In the genomic region with DNA sequence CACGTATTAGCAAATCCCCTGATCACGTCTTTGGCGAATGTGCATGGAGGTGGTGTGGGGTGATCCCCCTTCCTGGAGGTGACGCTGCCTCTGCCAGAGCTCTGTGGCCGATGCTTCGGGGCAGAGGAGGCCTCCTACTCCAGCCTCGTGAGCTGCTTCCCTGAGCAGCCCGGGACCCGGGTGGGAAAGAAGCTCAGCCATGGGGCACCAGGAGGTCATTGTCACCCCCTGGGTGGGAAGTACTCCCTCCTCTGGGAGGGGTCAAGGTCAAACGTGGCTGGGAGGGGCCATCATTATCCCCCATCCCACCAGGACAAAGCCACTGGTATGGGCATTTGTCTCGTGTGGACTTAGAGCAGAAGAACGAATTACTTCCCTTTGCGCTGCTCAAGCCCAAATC, we compare ENCODE assay signal across 23 cellular contexts.
"Had no signal": no experiment of that assay in that cellular context is flagged by ENCODE, and none has a peak within 500 bp of the region (broad histone marks: within the 10 kb centered on the region; RNA-seq: fewer than 3 reads in every experiment).

No MANE protein-coding gene starts in this region.

- H3K9me3 Mint-ChIP-seq: activated T-cell treated with anti-CD3 and anti-CD28 coated beads, Interleukin-2, amount 50 U/mL, for 4 hours; activated T-helper 2 cell treated with anti-CD3 and anti-CD28 coated beads, Interferon-gamma antibody, Interleukin-2, Interleukin-4, amounts not matched to agents 10 μg/mL and 5 μg/mL and 100 μg/mL, durations not matched to agents 14 hours and 24 hours and 36 hours; endodermal cell; nephron; stimulated activated memory B cell treated with anti-CD40 and anti-IgM and Interleukin-4, amounts not matched to agents 10 μg/mL and 1 μg/mL and 100 μg/mL, for 72 hours had no signal

- H3K4me3 Mint-ChIP-seq: activated CD4-positive, alpha-beta T cell treated with anti-CD3 and anti-CD28 coated beads for 36 hours; activated naive CD8-positive, alpha-beta T cell; activated T-cell treated with anti-CD3 and anti-CD28 coated beads, Interleukin-2, amount 50 U/mL, for 4 hours; endodermal cell; nephron; stimulated activated memory B cell treated with anti-CD40 and anti-IgM and Interleukin-4, amounts not matched to agents 10 μg/mL and 1 μg/mL and 100 μg/mL, for 72 hours had no signal

- H3K27me3 Mint-ChIP-seq: activated CD4-positive, alpha-beta T cell treated with anti-CD3 and anti-CD28 coated beads for 36 hours; activated naive CD8-positive, alpha-beta T cell; progenitor cell of endocrine pancreas; stimulated activated memory B cell treated with anti-CD40 and anti-IgM and Interleukin-4, amounts not matched to agents 10 μg/mL and 1 μg/mL and 100 μg/mL, for 72 hours had no signal

- DNase-seq: activated CD4-positive, alpha-beta T cell treated with anti-CD3 and anti-CD28 coated beads for 36 hours; activated CD4-positive, CD25-positive, alpha-beta regulatory T cell; activated CD8-positive, alpha-beta memory T cell treated with anti-CD3 and anti-CD28 coated beads for 24 hours; activated T-cell treated with anti-CD3 and anti-CD28 coated beads, Interleukin-2, amount 50 U/mL, for 4 hours; aorta; brain microvascular endothelial cell; endodermal cell; foreskin fibroblast; hippocampal formation; left colon; mammary epithelial cell; ovary; right lobe of liver; stimulated activated CD4-positive, alpha-beta T cell treated with anti-CD3 and anti-CD28 coated beads, Interleukin-12 subunit alpha, Interleukin-12 subunit beta, amount 100 ng/mL, for 4 hours; stimulated activated CD4-positive, alpha-beta T cell treated with anti-CD3 and anti-CD28 coated beads, Interleukin-4, amount 100 ng/mL, for 24 hours; testis; transverse colon had no signal

- H3K9me3 ChIP-seq: ovary, right lobe of liver, testis, transverse colon had no signal

- H3K4me1 ChIP-seq: right lobe of liver had no signal

- H3K27me3 ChIP-seq: ovary, right lobe of liver, testis, transverse colon had no signal

- ATAC-seq: activated CD4-positive, alpha-beta T cell treated with anti-CD3 and anti-CD28 coated beads for 36 hours; activated T-cell treated with anti-CD3 and anti-CD28 coated beads, Interleukin-2, amount 50 U/mL, for 4 hours; esophagus mucosa; left colon; right lobe of liver had no signal

- H3K27ac Mint-ChIP-seq: activated CD4-positive, alpha-beta T cell treated with anti-CD3 and anti-CD28 coated beads for 36 hours; endodermal cell; progenitor cell of endocrine pancreas; stimulated activated memory B cell treated with anti-CD40 and anti-IgM and Interleukin-4, amounts not matched to agents 10 μg/mL and 1 μg/mL and 100 μg/mL, for 72 hours had no signal

- H3K27ac ChIP-seq: brain microvascular endothelial cell, ovary, right lobe of liver, testis, transverse colon had no signal

- H3K4me1 Mint-ChIP-seq: activated CD4-positive, alpha-beta T cell treated with anti-CD3 and anti-CD28 coated beads for 36 hours; endodermal cell; stimulated activated memory B cell treated with anti-CD40 and anti-IgM and Interleukin-4, amounts not matched to agents 10 μg/mL and 1 μg/mL and 100 μg/mL, for 72 hours had no signal

- H3K36me3 ChIP-seq: brain microvascular endothelial cell, ovary, right lobe of liver, transverse colon had no signal

- H3K4me3 ChIP-seq: ovary, right lobe of liver, testis, transverse colon had no signal
